1 cellular context compared by ENCODE assay signal in genomic region chr3:186932281-186933181, GRCh38.
TF ChIP-seq lines count a peak whose summit lies in the region.

No MANE protein-coding gene starts in this region.

TF ChIP-seq in K562, 482 proteins besides CTCF, POLR2A, EP300 and RAD21 (continued from another document):
- TF ChIP-seq MITF (IDR thresholded peaks at IDR 0.05) (no peak), EP400 (IDR thresholded peaks at IDR 0.05) (peak; percentile 12; the same call in 1 of the 2 replicates), SMARCB1 (IDR thresholded peaks at IDR 0.05; ENCODE audit: insufficient read length, low read depth) (no peak), ZFX (CRISPR knock-in tag; IDR thresholded peaks at IDR 0.05) (peak; percentile 4)
TF ChIP-seq in K562: peak in this region for 34.
